ENCODE assay signal across 8 cellular contexts in the genomic region with DNA sequence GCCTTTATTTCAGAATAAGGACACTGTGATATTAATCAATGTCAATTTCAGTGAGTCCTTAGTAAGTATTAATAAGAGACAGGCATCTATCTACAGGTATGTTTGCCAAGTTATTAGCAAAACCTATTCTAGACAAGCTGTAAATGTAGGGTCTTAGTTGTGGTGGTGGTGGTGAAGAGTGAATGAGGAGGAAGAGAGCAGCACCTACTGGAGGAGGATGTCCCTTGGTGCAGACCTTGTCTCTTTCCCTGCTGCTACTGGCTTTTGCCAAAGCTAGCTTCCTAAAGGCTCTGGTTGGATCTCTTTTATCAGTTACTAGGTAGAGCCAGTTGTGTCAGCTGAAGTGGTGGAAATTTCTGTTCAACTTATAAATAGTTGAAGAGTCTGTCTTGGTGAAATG.
DNase-seq lines count a peak whose midpoint lies in the region; ATAC-seq and TF ChIP-seq lines count a peak whose summit lies in the region.
"Had no signal": no experiment of that assay in that cellular context is flagged by ENCODE, and none has a peak within 500 bp of the region (broad histone marks: within the 10 kb centered on the region; RNA-seq: fewer than 3 reads in every experiment).

No MANE protein-coding gene starts in this region.

- DNase-seq in osteoblast (ENCODE audit: insufficient read length, low spot score, missing footprints): no peak
- no peak for DNase-seq in activated naive CD4-positive, alpha-beta T cell treated with anti-CD3 and anti-CD28 coated beads, Interleukin-2, amount 10 ng/mL, durations not matched to agents 7 days and 5 days
- DNase-seq in NK-92 treated with Interleukin-12 subunit alpha and Interleukin-12 subunit beta, amount 100 ng/mL, for 24 hours (lab: John Stamatoyannopoulos, UW): no peak

- H3K4me1 Mint-ChIP-seq in activated naive CD4-positive, alpha-beta T cell treated with anti-CD3 and anti-CD28 coated beads, Interleukin-2, amount 10 ng/mL, durations not matched to agents 7 days and 5 days: no peaks in the 10 kb centered on the region

- H3K4me2 ChIP-seq in osteoblast (ENCODE audit: insufficient read depth, low read length): no peak overlapping the region

- H3K36me3 ChIP-seq in osteoblast (ENCODE audit: insufficient read depth, low read length): no peaks in the 10 kb centered on the region
- H3K36me3 ChIP-seq: SJSA1 had no signal

- peak; percentile 64 for ATAC-seq in GM18508 (IDR thresholded peaks at IDR 0.05; ENCODE audit: insufficient read depth, unreplicated experiment)
- ATAC-seq in HG02759 (IDR thresholded peaks at IDR 0.05; ENCODE audit: unreplicated experiment): peak; percentile 79
- ATAC-seq in SK-N-SH treated with all-trans-retinoic acid at 6 μM for 48 hours: peak; percentile 75; the same call in 2 of the 3 replicates
- ATAC-seq in GM21381 (IDR thresholded peaks at IDR 0.05; ENCODE audit: unreplicated experiment): no peak

- H4K20me1 ChIP-seq in osteoblast (ENCODE audit: insufficient read depth, low read length): no peaks in the 10 kb centered on the region

- H3K27ac Mint-ChIP-seq in activated naive CD4-positive, alpha-beta T cell treated with anti-CD3 and anti-CD28 coated beads, Interleukin-2, amount 10 ng/mL, durations not matched to agents 7 days and 5 days: no peak overlapping the region

- H3K4me3 ChIP-seq in osteoblast (ENCODE audit: insufficient read depth, low read length): no peak overlapping the region
- H3K4me3 ChIP-seq: SJSA1 had no signal

- peaks cover 13% of the 10 kb centered on the region for H3K4me1 ChIP-seq in osteoblast (ENCODE audit: insufficient read depth, low read length)

- H3K79me2 ChIP-seq in osteoblast (ENCODE audit: insufficient read depth, low read length): no peaks in the 10 kb centered on the region

- peak; percentile 21 for TF ChIP-seq CTCF in osteoblast (IDR thresholded peaks at IDR 0.05; ENCODE audit: extremely low read depth, low read depth, low read length)

- no peaks in the 10 kb centered on the region for H3K36me3 Mint-ChIP-seq in activated naive CD4-positive, alpha-beta T cell treated with anti-CD3 and anti-CD28 coated beads, Interleukin-2, amount 10 ng/mL, durations not matched to agents 7 days and 5 days

- H3K4me3 Mint-ChIP-seq in activated naive CD4-positive, alpha-beta T cell treated with anti-CD3 and anti-CD28 coated beads, Interleukin-2, amount 10 ng/mL, durations not matched to agents 7 days and 5 days: no peak overlapping the region

- no peaks in the 10 kb centered on the region for H3K27me3 ChIP-seq in osteoblast (ENCODE audit: insufficient read depth, low read length)
- H3K27me3 ChIP-seq: SJSA1 had no signal

- no peaks in the 10 kb centered on the region for H3K9me3 Mint-ChIP-seq in activated naive CD4-positive, alpha-beta T cell treated with anti-CD3 and anti-CD28 coated beads, Interleukin-2, amount 10 ng/mL, durations not matched to agents 7 days and 5 days

- H3K27ac ChIP-seq in osteoblast (ENCODE audit: low read depth, low read length): no peak overlapping the region
- H3K27ac ChIP-seq: SJSA1 had no signal

- CTCF ChIA-PET in activated naive CD4-positive, alpha-beta T cell treated with anti-CD3 and anti-CD28 coated beads, Interleukin-2, amount 10 ng/mL, durations not matched to agents 7 days and 5 days (lab: Charles Lee): no interaction called here

- H3K27me3 Mint-ChIP-seq in activated naive CD4-positive, alpha-beta T cell treated with anti-CD3 and anti-CD28 coated beads, Interleukin-2, amount 10 ng/mL, durations not matched to agents 7 days and 5 days: no peaks in the 10 kb centered on the region

- no peaks in the 10 kb centered on the region for H3K9me3 ChIP-seq in osteoblast (ENCODE audit: low read depth, low read length)
- H3K9me3 ChIP-seq: SJSA1 had no signal

- H2AFZ ChIP-seq in osteoblast (ENCODE audit: low read length): no peak overlapping the region

TF ChIP-seq in SK-N-SH treated with all-trans-retinoic acid at 6 μM for 48 hours, 23 proteins besides CTCF, POLR2A, EP300 and RAD21:
- TF ChIP-seq PPARA (CRISPR knock-in tag; IDR thresholded peaks at IDR 0.05; ENCODE audit: borderline replicate concordance) (no peak), TOX (CRISPR knock-in tag; IDR thresholded peaks at IDR 0.05; ENCODE audit: borderline replicate concordance) (no peak), ZNF8 (CRISPR knock-in tag; IDR thresholded peaks at IDR 0.05) (no peak), CSDC2 (CRISPR knock-in tag; IDR thresholded peaks at IDR 0.05) (no peak)
